ENCODE assay signal across 8 cellular contexts in genomic region chr4:113760094-113760851, GRCh38. TPM values are rescaled to one million over a fixed set of nuclear protein-coding genes. Genes with fewer than 3 reads are reported as not detected.
A peak's percentile ranks its signal among the peaks of the same experiment; 100 is the strongest.
DNase-seq lines count a peak whose midpoint lies in the region; ATAC-seq and TF ChIP-seq lines count a peak whose summit lies in the region.

No MANE protein-coding gene starts in this region.

- H3K27me3 Mint-ChIP-seq in activated CD4-positive, alpha-beta T cell treated with anti-CD3 and anti-CD28 coated beads, Interleukin-2, amount 10 ng/mL, durations not matched to agents 7 days and 5 days: no peaks in the 10 kb centered on the region

- peaks cover 6% of the 10 kb centered on the region; the same call in 1 of the 2 replicates for H3K79me2 ChIP-seq in MM.1S (ENCODE audit: low read length)

- H3K9ac ChIP-seq in MM.1S (ENCODE audit: low read length): peak overlapping the region; percentile 81

- H2AFZ ChIP-seq in MM.1S (ENCODE audit: low read length): peak overlapping the region; percentile 85

- POLR2A ChIA-PET in activated CD4-positive, alpha-beta T cell treated with anti-CD3 and anti-CD28 coated beads, Interleukin-2, amount 10 ng/mL, durations not matched to agents 7 days and 5 days (lab: Charles Lee): interaction anchor here (0.5 kb wide), 1 partner anchor 232 kb away, joined by 3 read pairs; no protein-coding TSS in a partner anchor

- DNase-seq in DMS53 treated with DMSO at 0.1 percent for 48 hours (lab: John Stamatoyannopoulos, UW; ENCODE audit: unreplicated experiment): peak; percentile 27
- peak; percentile 11 for DNase-seq in MM.1S
- DNase-seq in activated CD4-positive, alpha-beta T cell treated with anti-CD3 and anti-CD28 coated beads, Interleukin-2, amount 10 ng/mL, durations not matched to agents 7 days and 5 days: peak; percentile 39
- DNase-seq in effector CD8-positive, alpha-beta T cell (lab: John Stamatoyannopoulos, UW): peak; percentile 6
- peak; percentile 48 to 56 for DNase-seq in lung microvascular endothelial cell (ENCODE audit: low read depth in 2 of 2)
- peak in 5 of 6 experiments; percentile 7 to 54 (median 43) for DNase-seq in stimulated activated naive CD4-positive, alpha-beta T cell (lab: John Stamatoyannopoulos, UW)
- no peak for DNase-seq in NCI-H128 (lab: John Stamatoyannopoulos, UW; ENCODE audit: unreplicated experiment)

- peak overlapping the region; percentile 92; the same call in 1 of the 2 replicates for H3K27ac ChIP-seq in MM.1S (ENCODE audit: low read length)

- H3K36me3 ChIP-seq in MM.1S (replicated peaks; ENCODE audit: insufficient read depth, low read length): no peaks in the 10 kb centered on the region

- peaks cover 20% of the 10 kb centered on the region for H3F3A ChIP-seq in MM.1S (ENCODE audit: insufficient read depth, low read length)

- no peaks in the 10 kb centered on the region for H3K27me3 ChIP-seq in MM.1S (replicated peaks; ENCODE audit: insufficient read depth, low read length)

- ATAC-seq in HG02938 (IDR thresholded peaks at IDR 0.05; ENCODE audit: unreplicated experiment): no peak

- CTCF ChIA-PET in activated CD4-positive, alpha-beta T cell treated with anti-CD3 and anti-CD28 coated beads, Interleukin-2, amount 10 ng/mL, durations not matched to agents 7 days and 5 days (lab: Charles Lee): interaction anchor here (0.6 kb wide), 1 partner anchor 210 kb away, joined by 3 read pairs; no protein-coding TSS in a partner anchor

- no peaks in the 10 kb centered on the region for H3K9me2 ChIP-seq in MM.1S (replicated peaks; ENCODE audit: insufficient read depth, low read length)

- TF ChIP-seq CTCF in MM.1S (IDR thresholded peaks at IDR 0.05; ENCODE audit: low read length): no peak

- peak overlapping the region; percentile 99 for H3K27ac Mint-ChIP-seq in activated CD4-positive, alpha-beta T cell treated with anti-CD3 and anti-CD28 coated beads, Interleukin-2, amount 10 ng/mL, durations not matched to agents 7 days and 5 days

- H3K4me1 ChIP-seq in MM.1S (ENCODE audit: low read length): peaks cover 12% of the 10 kb centered on the region; the same call in 1 of the 2 replicates

- peak overlapping the region; percentile 99 for H3K4me3 Mint-ChIP-seq in activated CD4-positive, alpha-beta T cell treated with anti-CD3 and anti-CD28 coated beads, Interleukin-2, amount 10 ng/mL, durations not matched to agents 7 days and 5 days

- peaks cover 42% of the 10 kb centered on the region for H3K4me1 Mint-ChIP-seq in activated CD4-positive, alpha-beta T cell treated with anti-CD3 and anti-CD28 coated beads, Interleukin-2, amount 10 ng/mL, durations not matched to agents 7 days and 5 days

- H3K4me2 ChIP-seq in MM.1S (ENCODE audit: low read depth, low read length): peak overlapping the region; percentile 97

- peak overlapping the region; percentile 68 for H3K4me3 ChIP-seq in MM.1S (ENCODE audit: low read length)

- H3K9me3 ChIP-seq in MM.1S (replicated peaks; ENCODE audit: insufficient read depth, low read length): no peaks in the 10 kb centered on the region

- no peaks in the 10 kb centered on the region for H4K20me1 ChIP-seq in MM.1S (ENCODE audit: insufficient read depth, low read length)

- H3K36me3 Mint-ChIP-seq in activated CD4-positive, alpha-beta T cell treated with anti-CD3 and anti-CD28 coated beads, Interleukin-2, amount 10 ng/mL, durations not matched to agents 7 days and 5 days (ENCODE audit: low read depth): peaks cover 30% of the 10 kb centered on the region

- H3K9me3 Mint-ChIP-seq in activated CD4-positive, alpha-beta T cell treated with anti-CD3 and anti-CD28 coated beads, Interleukin-2, amount 10 ng/mL, durations not matched to agents 7 days and 5 days: no peaks in the 10 kb centered on the region

RNA-seq across cellular contexts. Expression of gene CAMK2D, which starts 1.3 kb away (rescaled TPM):
- total RNA-seq in activated CD4-positive, alpha-beta T cell treated with anti-CD3 and anti-CD28 coated beads, Interleukin-2, amount 10 ng/mL, durations not matched to agents 7 days and 5 days: 10 to 100 TPM; 37.8 to 38.5 TPM
- total RNA-seq in lung microvascular endothelial cell: 32.5 and 38.1 TPM in 2 replicates
